ENCODE assay signal across 8 cellular contexts in the genomic region with DNA sequence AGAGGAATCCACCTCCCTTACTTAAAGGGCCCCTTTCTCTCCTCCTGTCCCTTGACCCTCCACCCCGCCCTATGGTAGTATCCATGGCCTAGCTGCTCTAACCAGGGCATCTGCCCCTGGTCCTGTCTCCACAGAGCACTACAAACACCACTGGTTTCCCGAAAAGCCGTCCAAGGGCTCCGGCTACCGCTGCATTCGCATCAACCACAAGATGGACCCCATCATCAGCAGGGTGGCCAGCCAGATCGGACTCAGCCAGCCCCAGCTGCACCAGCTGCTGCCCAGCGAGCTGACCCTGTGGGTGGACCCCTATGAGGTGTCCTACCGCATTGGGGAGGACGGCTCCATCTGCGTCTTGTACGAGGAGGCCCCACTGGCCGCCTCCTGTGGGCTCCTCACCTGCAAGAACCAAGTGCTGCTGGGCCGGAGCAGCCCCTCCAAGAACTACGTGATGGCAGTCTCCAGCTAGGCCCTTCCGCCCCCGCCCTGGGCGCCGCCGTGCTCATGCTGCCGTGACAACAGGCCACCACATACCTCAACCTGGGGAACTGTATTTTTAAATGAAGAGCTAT. TPM values are rescaled to one million over a fixed set of nuclear protein-coding genes. Genes with fewer than 3 reads are reported as not detected.
A peak's percentile ranks its signal among the peaks of the same experiment; 100 is the strongest.
DNase-seq lines count a peak whose midpoint lies in the region; ATAC-seq, FAIRE-seq and TF ChIP-seq lines count a peak whose summit lies in the region.

No MANE protein-coding gene starts in this region.

- peak overlapping the region in 1 of 2 experiments; percentile 24 for H3K4ac ChIP-seq in mesenchymal stem cell (ENCODE audit: low read depth in 1 of 2, low read length in 2 of 2)

- 86% methylated on average over 16 of the region's 21 CpGs for WGBS in mesenchymal stem cell

- H4K91ac ChIP-seq in mesenchymal stem cell (ENCODE audit: low read length): peak overlapping the region; percentile 8

- CTCF ChIA-PET in RWPE1 (lab: Yijun Ruan, JAX): interaction anchor here (0.6 to 5.8 kb wide), 23 partner anchors 10 to 270 kb away, joined by 3 to 44 read pairs (median 4); no protein-coding TSS in a partner anchor

- ATAC-seq in thoracic aorta (ENCODE audit: insufficient number of reproducible peaks, low FRiP score, low read depth) (no peak), HG02970 (IDR thresholded peaks at IDR 0.05; ENCODE audit: low FRiP score, unreplicated experiment) (no peak)

- H3K79me1 ChIP-seq in mesenchymal stem cell (replicated peaks; ENCODE audit: low read length, poor library complexity, severe bottlenecking): peaks cover 20% of the 10 kb centered on the region

- DNase-seq in RWPE1 (ENCODE audit: low spot score) (no peak), caudate nucleus (lab: John Stamatoyannopoulos, UW) (peak in 17 of 61 donors; percentile 15 to 52 (median 30)), mesenchymal stem cell (no peak), thoracic aorta (ENCODE audit: low spot score) (no peak), D721Med (ENCODE audit: insufficient read length, low spot score) (no peak), HuH-7.5 (ENCODE audit: low spot score) (no peak)

- POLR2A ChIA-PET in RWPE1 (lab: Yijun Ruan, JAX; ENCODE audit: low non-redundant PET): interaction anchor here (0.6 to 2.4 kb wide), 6 partner anchors 20 to 759 kb away, joined by 3 to 17 read pairs (median 4); no protein-coding TSS in a partner anchor

- TF ChIP-seq CTCF in RWPE1 (conservative IDR thresholded peaks at IDR 0.05; ENCODE audit: low read depth) (peak; percentile 30; the same call in 1 of the 2 replicates), thoracic aorta (IDR thresholded peaks at IDR 0.05) (no peak), D721Med (IDR thresholded peaks at IDR 0.05; ENCODE audit: insufficient read depth, missing control alignments) (no peak)

- no peak overlapping the region for H3K14ac ChIP-seq in mesenchymal stem cell (ENCODE audit: low read length in 2 of 2)

- peak overlapping the region; percentile 97 for H3K4me3 ChIP-seq in BLaER1
- H3K4me3 ChIP-seq in mesenchymal stem cell (ENCODE audit: insufficient read depth in 1 of 2, low read depth in 1 of 2, low read length in 2 of 2): peak overlapping the region; percentile 34 to 91
- peak overlapping the region; percentile 95 for H3K4me3 ChIP-seq in thoracic aorta

- H3K4me1 ChIP-seq in BLaER1: peaks cover 81% of the 10 kb centered on the region
- peaks cover 16% of the 10 kb centered on the region for H3K4me1 ChIP-seq in mesenchymal stem cell (ENCODE audit: control insufficient read depth, insufficient read depth, low read depth, low read length)
- peaks cover 14 to 42% of the 10 kb centered on the region in 2 donors for H3K4me1 ChIP-seq in thoracic aorta (ENCODE audit: control insufficient read depth in 1 of 2, low read depth in 2 of 2)

- H2BK15ac ChIP-seq in mesenchymal stem cell (ENCODE audit: low read depth, poor library complexity, severe bottlenecking): peak overlapping the region; percentile 62

- H3K27me3 ChIP-seq in BLaER1: no peaks in the 10 kb centered on the region
- peaks cover 0 to 9% of the 10 kb centered on the region in 2 experiments for H3K27me3 ChIP-seq in mesenchymal stem cell (ENCODE audit: control insufficient read depth in 1 of 2, insufficient read depth in 1 of 2, low read length in 2 of 2)
- H3K27me3 ChIP-seq in thoracic aorta (replicated peaks; ENCODE audit: insufficient read depth): no peaks in the 10 kb centered on the region

- no peak overlapping the region for H3K23ac ChIP-seq in mesenchymal stem cell (ENCODE audit: low read length in 2 of 2)

- H3K9ac ChIP-seq in BLaER1 (peak overlapping the region; percentile 99), mesenchymal stem cell (ENCODE audit: low read length) (peak overlapping the region; percentile 91)

- no peak overlapping the region for H4K8ac ChIP-seq in mesenchymal stem cell (ENCODE audit: low read length)

- peaks cover 67% of the 10 kb centered on the region for H4K20me1 ChIP-seq in BLaER1

- H3K9me3 ChIP-seq in BLaER1 (no peaks in the 10 kb centered on the region), mesenchymal stem cell (ENCODE audit: control insufficient read depth, low read length) (no peaks in the 10 kb centered on the region), thoracic aorta (no peaks in the 10 kb centered on the region)

- peak overlapping the region; percentile 98 for H3K27ac ChIP-seq in BLaER1
- peak overlapping the region; percentile 92 for H3K27ac ChIP-seq in RWPE1
- H3K27ac ChIP-seq in caudate nucleus (ENCODE audit: low read depth, low read length): peak overlapping the region; percentile 98
- no peak overlapping the region for H3K27ac ChIP-seq in mesenchymal stem cell (ENCODE audit: low read length, poor library complexity, severe bottlenecking)
- H3K27ac ChIP-seq in thoracic aorta: peak overlapping the region; percentile 99

- peak overlapping the region in 1 of 2 experiments; percentile 24 for H2BK12ac ChIP-seq in mesenchymal stem cell (ENCODE audit: low read length in 2 of 2)

- FAIRE-seq in D721Med (lab: Jason Lieb, UNC): no peak

- H2AFZ ChIP-seq in mesenchymal stem cell (ENCODE audit: low read depth, low read length): no peak overlapping the region

- H3K36me3 ChIP-seq in BLaER1 (peaks cover 54% of the 10 kb centered on the region), mesenchymal stem cell (ENCODE audit: control insufficient read depth in 1 of 2, insufficient read depth in 2 of 2, low read depth in 1 of 2, low read length in 2 of 2) (peaks cover 16 to 36% of the 10 kb centered on the region in 2 experiments), thoracic aorta (peaks cover 16% of the 10 kb centered on the region)

- no peak overlapping the region for H2BK5ac ChIP-seq in mesenchymal stem cell (ENCODE audit: low read depth, low read length, poor library complexity, severe bottlenecking)

- no peak overlapping the region for H2BK120ac ChIP-seq in mesenchymal stem cell (ENCODE audit: low read depth, low read length)

- H2AK5ac ChIP-seq in mesenchymal stem cell (ENCODE audit: low read length, severe bottlenecking): peak overlapping the region; percentile 13

- peak overlapping the region; percentile 87 for H3K4me2 ChIP-seq in BLaER1
- peak overlapping the region; percentile 70 for H3K4me2 ChIP-seq in mesenchymal stem cell (ENCODE audit: low read length, poor library complexity, severe bottlenecking)

- peak overlapping the region in 1 of 2 experiments; percentile 69 for H3K18ac ChIP-seq in mesenchymal stem cell (ENCODE audit: low read depth in 1 of 2, low read length in 2 of 2)

RNA-seq across cellular contexts. Expression of gene BTG2, which starts 1.7 kb away (rescaled TPM):
- 23.3 TPM for polyA plus RNA-seq in mesenchymal stem cell (2013, experiment 1 of 2)
- 22.9 TPM for polyA plus RNA-seq in mesenchymal stem cell (2013, experiment 2 of 2)
- 100 to 1,000 TPM; 119 to 164 TPM for total RNA-seq in thoracic aorta

RNA-seq across cellular contexts. Expression of gene FMOD, which starts 43.9 kb away (rescaled TPM):
- 1.3 TPM for polyA plus RNA-seq in mesenchymal stem cell (2013, experiment 1 of 2)
- polyA plus RNA-seq in mesenchymal stem cell (2013, experiment 2 of 2): 1.4 TPM
- 100 to 1,000 TPM; 190 to 438 TPM for total RNA-seq in thoracic aorta
